In the genomic region with DNA sequence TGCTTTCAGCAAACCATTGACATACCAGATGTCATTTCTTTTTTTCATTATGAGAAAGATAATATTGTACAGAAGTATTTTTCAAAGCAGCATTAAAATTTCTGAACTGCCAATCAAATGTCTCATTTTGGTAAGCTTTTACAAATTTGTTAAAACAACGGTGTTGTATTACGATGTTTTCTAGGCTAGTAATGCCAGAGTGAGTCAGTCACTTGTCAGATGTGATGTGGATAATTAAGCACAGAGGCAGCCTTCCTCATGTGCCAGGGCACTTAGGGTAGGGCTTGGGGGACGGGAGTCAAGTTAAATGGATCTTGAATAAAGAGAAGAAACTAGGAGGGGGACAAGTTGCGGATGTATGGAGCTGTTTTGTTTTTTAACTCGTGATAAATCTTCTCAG, we compare ENCODE assay signal across 18 cellular contexts. TPM values are rescaled to one million over a fixed set of nuclear protein-coding genes. Genes with fewer than 3 reads are reported as not detected.
DNase-seq lines count a peak whose midpoint lies in the region; ATAC-seq and TF ChIP-seq lines count a peak whose summit lies in the region.
"Had no signal": no experiment of that assay in that cellular context is flagged by ENCODE, and none has a peak within 500 bp of the region (broad histone marks: within the 10 kb centered on the region; RNA-seq: fewer than 3 reads in every experiment).

No MANE protein-coding gene starts in this region.

- CTCF ChIA-PET in activated CD4-positive, alpha-beta T cell treated with anti-CD3 and anti-CD28 coated beads for 36 hours (lab: Charles Lee), result interaction anchor here (0.9 to 2.0 kb wide), 4 partner anchors 9 to 15 kb away, joined by 3 to 12 read pairs (median 5); no protein-coding TSS in a partner anchor
- CTCF ChIA-PET in activated CD4-positive, alpha-beta T cell treated with anti-CD3 and anti-CD28 coated beads, Interleukin-2, amount 10 ng/mL, durations not matched to agents 7 days and 5 days (lab: Charles Lee), result interaction anchor here (1.7 to 3.7 kb wide), 2 partner anchors 10 to 17 kb away, joined by 4 to 19 read pairs; partner anchors contain the start of gene PSTK
- CTCF ChIA-PET in HEK293 (lab: Yijun Ruan, JAX), result interaction anchor here (0.8 to 1.9 kb wide), 2 partner anchors 9 to 17 kb away, joined by 3 to 10 read pairs; no protein-coding TSS in a partner anchor

- H3K4me3 ChIP-seq in HEK293 (ENCODE audit: low read depth, low read length), result no peak overlapping the region
- H3K4me3 ChIP-seq in adipocyte (ENCODE audit: low read length), result no peak overlapping the region
- H3K4me3 ChIP-seq: BLaER1, psoas muscle had no signal

- ATAC-seq in activated CD4-positive, alpha-beta T cell treated with anti-CD3 and anti-CD28 coated beads for 36 hours, result no peak
- ATAC-seq in GM21515 (IDR thresholded peaks at IDR 0.05; ENCODE audit: unreplicated experiment), result no peak
- ATAC-seq: psoas muscle had no signal

- DNase-seq in activated CD4-positive, alpha-beta T cell treated with anti-CD3 and anti-CD28 coated beads for 36 hours, result no peak
- DNase-seq in activated CD4-positive, alpha-beta T cell treated with anti-CD3 and anti-CD28 coated beads, Interleukin-2, amount 10 ng/mL, durations not matched to agents 7 days and 5 days, result no peak
- peak; percentile 49 for DNase-seq in adipocyte (ENCODE audit: low read depth)
- peak; percentile 9 for DNase-seq in myocyte (ENCODE audit: low read depth)
- no peak for DNase-seq in NCI-H2227 (lab: John Stamatoyannopoulos, UW; ENCODE audit: unreplicated experiment)
- DNase-seq in DMS79 treated with DMSO at 0.1 percent for 48 hours (lab: John Stamatoyannopoulos, UW), result no peak
- DNase-seq: activated naive CD4-positive, alpha-beta T cell treated with anti-CD3 and anti-CD28 coated beads for 36 hours; KBM-7; midbrain; NCI-H1092; NCI-H2029 treated with DMSO at 0.1 percent for 48 hours; NCI-H524; psoas muscle; SIG-M5; stimulated activated CD4-positive, alpha-beta T cell treated with anti-CD3 and anti-CD28 coated beads, Interleukin-4, amount 100 ng/mL, for 4 hours had no signal

- H3K4me1 Mint-ChIP-seq in activated CD4-positive, alpha-beta T cell treated with anti-CD3 and anti-CD28 coated beads for 36 hours, result peaks cover 2% of the 10 kb centered on the region
- H3K4me1 Mint-ChIP-seq in activated CD4-positive, alpha-beta T cell treated with anti-CD3 and anti-CD28 coated beads, Interleukin-2, amount 10 ng/mL, durations not matched to agents 7 days and 5 days, result no peaks in the 10 kb centered on the region

- H3K4me1 ChIP-seq in HEK293 (ENCODE audit: control insufficient read depth, insufficient read depth, low read length) (no peaks in the 10 kb centered on the region), adipocyte (ENCODE audit: control insufficient read depth, insufficient read depth, low read length) (no peaks in the 10 kb centered on the region)
- H3K4me1 ChIP-seq: psoas muscle had no signal

- H3K27me3 ChIP-seq in adipocyte (replicated peaks; ENCODE audit: control insufficient read depth, insufficient read depth, low read length), result no peaks in the 10 kb centered on the region
- H3K27me3 ChIP-seq: BLaER1 had no signal

- H3K36me3 ChIP-seq in HEK293 (ENCODE audit: control insufficient read depth in 2 of 2, insufficient read depth in 1 of 2, low read length in 2 of 2), result peaks cover 21 to 49% of the 10 kb centered on the region in 2 experiments
- H3K36me3 ChIP-seq in adipocyte (ENCODE audit: control insufficient read depth, insufficient read depth, low read length, severe bottlenecking), result peaks cover 57% of the 10 kb centered on the region

- no peaks in the 10 kb centered on the region for H3K27me3 Mint-ChIP-seq in activated CD4-positive, alpha-beta T cell treated with anti-CD3 and anti-CD28 coated beads for 36 hours
- H3K27me3 Mint-ChIP-seq in activated CD4-positive, alpha-beta T cell treated with anti-CD3 and anti-CD28 coated beads, Interleukin-2, amount 10 ng/mL, durations not matched to agents 7 days and 5 days, result no peaks in the 10 kb centered on the region

- H3K27ac ChIP-seq in HEK293 (ENCODE audit: extremely low read depth, low read depth, low read length), result no peak overlapping the region
- H3K27ac ChIP-seq: BLaER1, psoas muscle had no signal

- no peaks in the 10 kb centered on the region for H3K9me3 Mint-ChIP-seq in activated CD4-positive, alpha-beta T cell treated with anti-CD3 and anti-CD28 coated beads for 36 hours (ENCODE audit: low read depth)
- H3K9me3 Mint-ChIP-seq in activated CD4-positive, alpha-beta T cell treated with anti-CD3 and anti-CD28 coated beads, Interleukin-2, amount 10 ng/mL, durations not matched to agents 7 days and 5 days, result no peaks in the 10 kb centered on the region
- H3K9me3 Mint-ChIP-seq: activated naive CD4-positive, alpha-beta T cell treated with anti-CD3 and anti-CD28 coated beads for 36 hours had no signal

- no peaks in the 10 kb centered on the region for H3K9me3 ChIP-seq in HEK293 (ENCODE audit: control insufficient read depth, insufficient read depth, low read depth, low read length)
- no peaks in the 10 kb centered on the region for H3K9me3 ChIP-seq in adipocyte (ENCODE audit: control insufficient read depth, low read length)
- H3K9me3 ChIP-seq: BLaER1, psoas muscle had no signal

- POLR2A ChIA-PET in activated CD4-positive, alpha-beta T cell treated with anti-CD3 and anti-CD28 coated beads for 36 hours (lab: Charles Lee), result interaction anchor here (0.6 kb wide), 1 partner anchor 11 kb away, joined by 4 read pairs; no protein-coding TSS in a partner anchor
- POLR2A ChIA-PET in activated CD4-positive, alpha-beta T cell treated with anti-CD3 and anti-CD28 coated beads, Interleukin-2, amount 10 ng/mL, durations not matched to agents 7 days and 5 days (lab: Charles Lee), result interaction anchor here (0.7 kb wide), 1 partner anchor 21 kb away, joined by 3 read pairs; no protein-coding TSS in a partner anchor
- POLR2A ChIA-PET in HEK293 (lab: Yijun Ruan, JAX), result interaction anchor here (1.1 kb wide), 1 partner anchor 9 kb away, joined by 3 read pairs; no protein-coding TSS in a partner anchor

- peak overlapping the region; percentile 75 for H3K27ac Mint-ChIP-seq in activated CD4-positive, alpha-beta T cell treated with anti-CD3 and anti-CD28 coated beads for 36 hours
- H3K27ac Mint-ChIP-seq in activated CD4-positive, alpha-beta T cell treated with anti-CD3 and anti-CD28 coated beads, Interleukin-2, amount 10 ng/mL, durations not matched to agents 7 days and 5 days, result no peak overlapping the region
- H3K27ac Mint-ChIP-seq: activated naive CD4-positive, alpha-beta T cell treated with anti-CD3 and anti-CD28 coated beads for 36 hours had no signal

- intact Hi-C loops in activated CD4-positive, alpha-beta T cell treated with anti-CD3 and anti-CD28 coated beads for 36 hours (cut with DNase I, micrococcal nuclease), result no loop called here

- no peak for TF ChIP-seq CTCF in HEK293 (tag by site-specific recombination; IDR thresholded peaks at IDR 0.05)

- H3K9ac ChIP-seq in adipocyte (ENCODE audit: low read length), result no peak overlapping the region
- H3K9ac ChIP-seq: BLaER1 had no signal

- no peak overlapping the region for H3K4me3 Mint-ChIP-seq in activated CD4-positive, alpha-beta T cell treated with anti-CD3 and anti-CD28 coated beads for 36 hours
- no peak overlapping the region for H3K4me3 Mint-ChIP-seq in activated CD4-positive, alpha-beta T cell treated with anti-CD3 and anti-CD28 coated beads, Interleukin-2, amount 10 ng/mL, durations not matched to agents 7 days and 5 days
- H3K4me3 Mint-ChIP-seq: activated naive CD4-positive, alpha-beta T cell treated with anti-CD3 and anti-CD28 coated beads for 36 hours had no signal

- peaks cover 27% of the 10 kb centered on the region for H3K36me3 Mint-ChIP-seq in activated CD4-positive, alpha-beta T cell treated with anti-CD3 and anti-CD28 coated beads for 36 hours (ENCODE audit: low read depth)
- peaks cover 20% of the 10 kb centered on the region for H3K36me3 Mint-ChIP-seq in activated CD4-positive, alpha-beta T cell treated with anti-CD3 and anti-CD28 coated beads, Interleukin-2, amount 10 ng/mL, durations not matched to agents 7 days and 5 days (ENCODE audit: low read depth)

TF ChIP-seq in HEK293, 187 proteins besides CTCF, POLR2A, EP300 and RAD21 (continues in another document):
- TF ChIP-seq ZNF114 (tag by site-specific recombination; IDR thresholded peaks at IDR 0.05) (no peak), ZNF341 (tag by site-specific recombination; IDR thresholded peaks at IDR 0.05; ENCODE audit: low read depth) (no peak), YY1 (tag by site-specific recombination; IDR thresholded peaks at IDR 0.05) (no peak)

RNA-seq across cellular contexts. Expression of gene PSTK, which starts 10.1 kb away (rescaled TPM):
- 1 to 10 TPM; 2.8 to 2.9 TPM for total RNA-seq in activated CD4-positive, alpha-beta T cell treated with anti-CD3 and anti-CD28 coated beads for 36 hours
- total RNA-seq in activated CD4-positive, alpha-beta T cell treated with anti-CD3 and anti-CD28 coated beads, Interleukin-2, amount 10 ng/mL, durations not matched to agents 7 days and 5 days, result 1 to 10 TPM; 2.6 to 3.7 TPM
- 6.8 and 6.9 TPM in 2 replicates for total RNA-seq in myocyte
- polyA plus RNA-seq in myocyte (2012), result 5.9 TPM

RNA-seq across cellular contexts. Expression of gene IKZF5, which starts 18.3 kb away (rescaled TPM):
- total RNA-seq in activated CD4-positive, alpha-beta T cell treated with anti-CD3 and anti-CD28 coated beads for 36 hours, result 10 to 100 TPM in 1 of 2 experiments, 1 to 10 TPM in 1; 9.4 to 14.1 TPM
- 10 to 100 TPM; 14.3 to 14.6 TPM for total RNA-seq in activated CD4-positive, alpha-beta T cell treated with anti-CD3 and anti-CD28 coated beads, Interleukin-2, amount 10 ng/mL, durations not matched to agents 7 days and 5 days
- total RNA-seq in myocyte, result 7.9 and 86.1 TPM in 2 replicates
- polyA plus RNA-seq in myocyte (2012), result 5.9 TPM

RNA-seq across cellular contexts. Expression of gene ACADSB, which starts 18.5 kb away (rescaled TPM):
- total RNA-seq in activated CD4-positive, alpha-beta T cell treated with anti-CD3 and anti-CD28 coated beads for 36 hours, result 10 to 100 TPM; 24.0 to 25.5 TPM
- total RNA-seq in activated CD4-positive, alpha-beta T cell treated with anti-CD3 and anti-CD28 coated beads, Interleukin-2, amount 10 ng/mL, durations not matched to agents 7 days and 5 days, result 10 to 100 TPM; 21.4 to 25.1 TPM
- 5.9 and 8.1 TPM in 2 replicates for total RNA-seq in myocyte
- 4.0 TPM for polyA plus RNA-seq in myocyte (2012)

RNA-seq across cellular contexts. Expression of gene C10orf88, which starts 36.3 kb away (rescaled TPM):
- 1 to 10 TPM; 8.6 to 9.0 TPM for total RNA-seq in activated CD4-positive, alpha-beta T cell treated with anti-CD3 and anti-CD28 coated beads for 36 hours
- 10 to 100 TPM; 12.7 to 16.0 TPM for total RNA-seq in activated CD4-positive, alpha-beta T cell treated with anti-CD3 and anti-CD28 coated beads, Interleukin-2, amount 10 ng/mL, durations not matched to agents 7 days and 5 days
- total RNA-seq in myocyte, result 14.6 and 14.8 TPM in 2 replicates
- 7.0 TPM for polyA plus RNA-seq in myocyte (2012)

Comparison
In these comparisons a context has a peak if more than half of its experiments do, and no peak if none do; other contexts are left out.
1. DNase-seq: peak in adipocyte (single experiment) and myocyte (single experiment); none in activated CD4-positive, alpha-beta T cell treated with anti-CD3 and anti-CD28 coated beads for 36 hours (single experiment), activated CD4-positive, alpha-beta T cell treated with anti-CD3 and anti-CD28 coated beads, Interleukin-2, amount 10 ng/mL, durations not matched to agents 7 days and 5 days (single experiment), NCI-H2227 (single experiment) and DMS79 treated with DMSO at 0.1 percent for 48 hours (single experiment).